ENCODE assay signal across 8 cellular contexts in the genomic region with DNA sequence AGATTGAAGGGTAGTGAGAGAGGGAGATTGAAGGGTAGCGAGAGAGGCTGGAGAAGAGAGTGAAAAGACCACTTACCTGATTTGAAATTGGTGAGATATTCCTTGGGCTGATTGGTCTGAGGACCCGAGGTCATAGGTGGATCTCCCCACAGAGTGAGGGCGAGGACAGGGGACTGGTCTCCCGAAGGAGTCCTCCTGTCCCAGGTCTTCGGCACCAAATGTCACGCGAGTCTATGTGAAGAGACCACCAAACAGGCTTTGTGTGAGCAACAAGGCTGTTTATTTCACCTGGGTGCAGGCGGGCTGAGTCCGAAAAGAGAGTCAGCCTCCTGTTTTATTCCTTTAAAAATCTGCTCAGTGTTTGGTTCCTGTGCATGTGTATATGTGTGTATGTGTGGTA. TPM values are rescaled to one million over a fixed set of nuclear protein-coding genes. Genes with fewer than 3 reads are reported as not detected.
DNase-seq lines count a peak whose midpoint lies in the region; ATAC-seq, FAIRE-seq and TF ChIP-seq lines count a peak whose summit lies in the region.
"Not testable (repeated sequence)": the region's sequence is repeated elsewhere in the genome, so short reads cannot be mapped to it uniquely, and the experiment has no call there.

No MANE protein-coding gene starts in this region.

- H3K4me1 Mint-ChIP-seq in CD8-positive, alpha-beta T cell (ENCODE audit: low read depth) = peaks cover 37% of the 10 kb centered on the region
- not testable (repeated sequence) for H3K4me1 Mint-ChIP-seq in HFFc6 (ENCODE audit: low read depth)
- peaks cover 16% of the 10 kb centered on the region for H3K4me1 Mint-ChIP-seq in astrocyte (ENCODE audit: low read depth, unreplicated experiment)
- peaks cover 21% of the 10 kb centered on the region for H3K4me1 Mint-ChIP-seq in endodermal cell
- H3K4me1 Mint-ChIP-seq in memory B cell = peaks cover 25% of the 10 kb centered on the region
- H3K4me1 Mint-ChIP-seq in naive B cell = peaks cover 24 to 41% (median 34%) of the 10 kb centered on the region in 3 donors
- peaks cover 24% of the 10 kb centered on the region for H3K4me1 Mint-ChIP-seq in nephron progenitor cell
- peaks cover 28% of the 10 kb centered on the region for H3K4me1 Mint-ChIP-seq in stimulated activated effector memory CD8-positive, alpha-beta T cell treated with anti-CD3 and anti-CD28 coated beads, Interleukin-12 subunit alpha, Interleukin-12 subunit beta, amount 100 ng/mL, for 72 hours

- H3K4me2 ChIP-seq in astrocyte (ENCODE audit: low read length) = not testable (repeated sequence)

- not testable (repeated sequence) for H2AFZ ChIP-seq in astrocyte (ENCODE audit: low read depth, low read length)

- not testable (repeated sequence) for H3K27ac ChIP-seq in CD8-positive, alpha-beta T cell (ENCODE audit: low read depth, low read length); astrocyte (ENCODE audit: low read depth, low read length); endodermal cell (ENCODE audit: low read depth, low read length)

- H3K9me3 Mint-ChIP-seq in CD8-positive, alpha-beta T cell; HFFc6; astrocyte (ENCODE audit: unreplicated experiment); endodermal cell; memory B cell; naive B cell; stimulated activated effector memory CD8-positive, alpha-beta T cell treated with anti-CD3 and anti-CD28 coated beads, Interleukin-12 subunit alpha, Interleukin-12 subunit beta, amount 100 ng/mL, for 72 hours: not testable (repeated sequence)
- H3K9me3 Mint-ChIP-seq in nephron progenitor cell = peaks cover 29% of the 10 kb centered on the region

- H3K79me2 ChIP-seq in astrocyte (ENCODE audit: insufficient read depth, low read length) = not testable (repeated sequence)

- CTCF ChIA-PET in CD8-positive, alpha-beta T cell (lab: Charles Lee) = not testable (repeated sequence)

- H3K36me3 Mint-ChIP-seq in CD8-positive, alpha-beta T cell; HFFc6 (ENCODE audit: low read depth); astrocyte (ENCODE audit: low read depth, unreplicated experiment); endodermal cell (ENCODE audit: low read depth); memory B cell; naive B cell; stimulated activated effector memory CD8-positive, alpha-beta T cell treated with anti-CD3 and anti-CD28 coated beads, Interleukin-12 subunit alpha, Interleukin-12 subunit beta, amount 100 ng/mL, for 72 hours: not testable (repeated sequence)
- peaks cover 51% of the 10 kb centered on the region for H3K36me3 Mint-ChIP-seq in nephron progenitor cell (ENCODE audit: low read depth)

- not testable (repeated sequence) for TF ChIP-seq CTCF in CD8-positive, alpha-beta T cell (IDR thresholded peaks at IDR 0.05); HFFc6 (IDR thresholded peaks at IDR 0.05); astrocyte (IDR thresholded peaks at IDR 0.05; ENCODE audit: insufficient read depth, low read depth, low read length); endodermal cell (conservative IDR thresholded peaks at IDR 0.05); nephron progenitor cell (IDR thresholded peaks at IDR 0.05)

- not testable (repeated sequence) for ATAC-seq in CD8-positive, alpha-beta T cell; memory B cell (ENCODE audit: low read depth); naive B cell (ENCODE audit: low read depth in 2 of 2); stimulated activated effector memory CD8-positive, alpha-beta T cell treated with anti-CD3 and anti-CD28 coated beads, Interleukin-12 subunit alpha, Interleukin-12 subunit beta, amount 100 ng/mL, for 72 hours

- H3K27me3 ChIP-seq in CD8-positive, alpha-beta T cell (ENCODE audit: insufficient read depth, low read length); astrocyte (ENCODE audit: insufficient read depth, low read length); endodermal cell (ENCODE audit: control insufficient read depth, insufficient read depth, low read length, poor library complexity, severe bottlenecking): not testable (repeated sequence)

- H3K27me3 Mint-ChIP-seq in CD8-positive, alpha-beta T cell (ENCODE audit: low read depth); HFFc6 (ENCODE audit: insufficient read depth); astrocyte (ENCODE audit: low read depth, unreplicated experiment); endodermal cell (ENCODE audit: insufficient read depth); memory B cell; naive B cell; nephron progenitor cell (ENCODE audit: low read depth, poor library complexity): not testable (repeated sequence)

- not testable (repeated sequence) for H3K9me3 ChIP-seq in CD8-positive, alpha-beta T cell (ENCODE audit: low read length); astrocyte (ENCODE audit: insufficient read depth, low read depth, low read length); endodermal cell (ENCODE audit: control insufficient read depth, low read length)

- not testable (repeated sequence) for DNase-seq in CD8-positive, alpha-beta T cell; HFFc6; astrocyte (ENCODE audit: low read depth); endodermal cell; memory B cell (ENCODE audit: low spot score in 2 of 2); naive B cell; nephron progenitor cell; stimulated activated effector memory CD8-positive, alpha-beta T cell treated with anti-CD3 and anti-CD28 coated beads, Interleukin-12 subunit alpha, Interleukin-12 subunit beta, amount 100 ng/mL, for 72 hours (ENCODE audit: low spot score in 2 of 2)

- intact Hi-C loops in CD8-positive, alpha-beta T cell (cut with DNase I, micrococcal nuclease) = loop anchor here (5.0 to 10.0 kb wide), 3 partner anchors 276 to 356 kb away; no protein-coding TSS in a partner anchor

- H3K36me3 ChIP-seq in CD8-positive, alpha-beta T cell (ENCODE audit: insufficient read depth, low read length); astrocyte (ENCODE audit: insufficient read depth, low read length); endodermal cell (ENCODE audit: control insufficient read depth, insufficient read depth, low read length): not testable (repeated sequence)

- H3K4me3 Mint-ChIP-seq in CD8-positive, alpha-beta T cell; HFFc6; astrocyte (ENCODE audit: unreplicated experiment); endodermal cell; memory B cell; naive B cell; nephron progenitor cell; stimulated activated effector memory CD8-positive, alpha-beta T cell treated with anti-CD3 and anti-CD28 coated beads, Interleukin-12 subunit alpha, Interleukin-12 subunit beta, amount 100 ng/mL, for 72 hours: not testable (repeated sequence)

- not testable (repeated sequence) for FAIRE-seq in astrocyte (lab: Jason Lieb, UNC)

- peak overlapping the region; percentile 69 for H3K27ac Mint-ChIP-seq in CD8-positive, alpha-beta T cell
- peak overlapping the region; percentile 9; the same call in 1 of the 2 replicates for H3K27ac Mint-ChIP-seq in HFFc6
- H3K27ac Mint-ChIP-seq in astrocyte (ENCODE audit: unreplicated experiment) = peak overlapping the region; percentile 28
- H3K27ac Mint-ChIP-seq in endodermal cell = peak overlapping the region; percentile 5
- H3K27ac Mint-ChIP-seq in memory B cell = peak overlapping the region; percentile 81
- peak overlapping the region in 5 of 6 donors; percentile 15 to 94 (median 60) for H3K27ac Mint-ChIP-seq in naive B cell
- peak overlapping the region; percentile 30 for H3K27ac Mint-ChIP-seq in nephron progenitor cell
- peak overlapping the region; percentile 64 for H3K27ac Mint-ChIP-seq in stimulated activated effector memory CD8-positive, alpha-beta T cell treated with anti-CD3 and anti-CD28 coated beads, Interleukin-12 subunit alpha, Interleukin-12 subunit beta, amount 100 ng/mL, for 72 hours

- WGBS in endodermal cell (ENCODE audit: insufficient coverage in 1 of 2, insufficient read length in 1 of 2), 2 experiments = 93 to 94% methylated on average over 9 of the region's 9 CpGs

- not testable (repeated sequence) for H3K4me1 ChIP-seq in CD8-positive, alpha-beta T cell (ENCODE audit: insufficient read depth, low read length); astrocyte (ENCODE audit: insufficient read depth, low read length); endodermal cell (ENCODE audit: control insufficient read depth, insufficient read depth, low read length)

- H3K4me3 ChIP-seq in CD8-positive, alpha-beta T cell (ENCODE audit: low read depth, low read length); astrocyte (ENCODE audit: insufficient read depth, low read depth, low read length); endodermal cell (ENCODE audit: low read length): not testable (repeated sequence)

- H4K20me1 ChIP-seq in astrocyte (ENCODE audit: insufficient read depth, low read length) = not testable (repeated sequence)

- POLR2A ChIA-PET in CD8-positive, alpha-beta T cell (lab: Charles Lee) = not testable (repeated sequence)

- not testable (repeated sequence) for H3K9ac ChIP-seq in astrocyte (ENCODE audit: low read length); endodermal cell (ENCODE audit: extremely low read depth, low read length, poor library complexity, severe bottlenecking)

RNA-seq across cellular contexts. Expression of a gene that starts 48.7 kb away (rescaled TPM):
- total RNA-seq in CD8-positive, alpha-beta T cell = 10 to 100 TPM; 71.3 to 77.9 TPM
- total RNA-seq in HFFc6 (2021; fragmentation: NEBNext Ultra II Directional; extraction: Animal tissue kit (Norgen Biotek cat#: 25700)) = 10 to 100 TPM; 40.6 to 50.3 (median 46.4) TPM
- total RNA-seq in astrocyte = 91.6 and 101 TPM in 2 replicates
- total RNA-seq in endodermal cell = 10 to 100 TPM; 34.2 to 41.2 TPM
- 40.5 TPM for polyA plus RNA-seq in endodermal cell (2013, experiment 1 of 2)
- 49.5 TPM for polyA plus RNA-seq in endodermal cell (2013, experiment 2 of 2)
- 100 to 1,000 TPM; 124 to 158 (median 139) TPM for polyA plus RNA-seq in naive B cell (ENCODE audit: low read depth in 6 of 6)

Comparison
In these comparisons a context has a peak if more than half of its experiments do, and no peak if none do; other contexts are left out.
1. H3K27ac Mint-ChIP-seq: peak in every context shown above with its lines; median percentile 81 in memory B cell; 69 in CD8-positive, alpha-beta T cell; 64 in stimulated activated effector memory CD8-positive, alpha-beta T cell treated with anti-CD3 and anti-CD28 coated beads, Interleukin-12 subunit alpha, Interleukin-12 subunit beta, amount 100 ng/mL, for 72 hours; 60 in naive B cell; 30 in nephron progenitor cell; 28 in astrocyte; 9 in HFFc6; 5 in endodermal cell.